8 cellular contexts compared by ENCODE assay signal in genomic region chr1:200279810-200280411, GRCh38.
A peak's percentile ranks its signal among the peaks of the same experiment; 100 is the strongest.
DNase-seq lines count a peak whose midpoint lies in the region; ATAC-seq and TF ChIP-seq lines count a peak whose summit lies in the region.

No MANE protein-coding gene starts in this region.

- H3K4me1 Mint-ChIP-seq in endodermal cell, result peaks cover 32% of the 10 kb centered on the region
- H3K4me1 Mint-ChIP-seq in nephron progenitor cell, result peaks cover 28% of the 10 kb centered on the region

- H3K36me3 Mint-ChIP-seq in endodermal cell (ENCODE audit: low read depth), result no peaks in the 10 kb centered on the region
- H3K36me3 Mint-ChIP-seq in nephron progenitor cell (ENCODE audit: low read depth), result no peaks in the 10 kb centered on the region

- H3K9me3 Mint-ChIP-seq in endodermal cell (peaks cover 1% of the 10 kb centered on the region), nephron progenitor cell (peaks cover 5% of the 10 kb centered on the region)

- H3K27me3 Mint-ChIP-seq in endodermal cell (ENCODE audit: insufficient read depth), result peaks cover 3% of the 10 kb centered on the region
- no peaks in the 10 kb centered on the region for H3K27me3 Mint-ChIP-seq in nephron progenitor cell (ENCODE audit: low read depth, poor library complexity)

- no peak overlapping the region for H3K9ac ChIP-seq in endodermal cell (ENCODE audit: extremely low read depth, low read length, poor library complexity, severe bottlenecking)

- DNase-seq in NCI-H345 (lab: John Stamatoyannopoulos, UW), result peak; percentile 40
- DNase-seq in NCI-H345 treated with DMSO at 0.1 percent for 48 hours (lab: John Stamatoyannopoulos, UW; ENCODE audit: unreplicated experiment), result no peak
- peak; percentile 47 for DNase-seq in HK-2 (ENCODE audit: unreplicated experiment)
- peak; percentile 26 to 62 for DNase-seq in SJCRH30
- peak; percentile 90 for DNase-seq in endodermal cell
- peak; percentile 17 for DNase-seq in nephron progenitor cell
- DNase-seq in T-helper 2 cell, result no peak

- no peaks in the 10 kb centered on the region for H3K36me3 ChIP-seq in SJCRH30
- no peaks in the 10 kb centered on the region for H3K36me3 ChIP-seq in endodermal cell (ENCODE audit: control insufficient read depth, insufficient read depth, low read length)

- no peak for ATAC-seq in HG03139 (IDR thresholded peaks at IDR 0.05; ENCODE audit: unreplicated experiment)

- H3K4me3 ChIP-seq in SJCRH30 (no peak overlapping the region), endodermal cell (ENCODE audit: low read length) (no peak overlapping the region)

- H3K27me3 ChIP-seq in SJCRH30 (no peaks in the 10 kb centered on the region), endodermal cell (ENCODE audit: control insufficient read depth, insufficient read depth, low read length, poor library complexity, severe bottlenecking) (no peaks in the 10 kb centered on the region)

- no peaks in the 10 kb centered on the region for H3K4me1 ChIP-seq in SJCRH30
- peaks cover 12% of the 10 kb centered on the region for H3K4me1 ChIP-seq in endodermal cell (ENCODE audit: control insufficient read depth, insufficient read depth, low read length)

- H3K27ac Mint-ChIP-seq in endodermal cell, result no peak overlapping the region
- no peak overlapping the region for H3K27ac Mint-ChIP-seq in nephron progenitor cell

- H3K9me3 ChIP-seq in SJCRH30 (replicated peaks) (no peaks in the 10 kb centered on the region), endodermal cell (ENCODE audit: control insufficient read depth, low read length) (peaks cover 9% of the 10 kb centered on the region)

- TF ChIP-seq CTCF in endodermal cell (conservative IDR thresholded peaks at IDR 0.05), result peak; percentile 85
- peak; percentile 43 for TF ChIP-seq CTCF in nephron progenitor cell (IDR thresholded peaks at IDR 0.05)

- 59% methylated on average over 4 of the region's 4 CpGs; no CpG with 5 or more reads in 1 of the 2 experiments for WGBS in endodermal cell (ENCODE audit: insufficient coverage in 1 of 2, insufficient read length in 1 of 2), 2 experiments

- H3K4me3 Mint-ChIP-seq in endodermal cell (no peak overlapping the region), nephron progenitor cell (no peak overlapping the region)

- H3K27ac ChIP-seq in SJCRH30, result no peak overlapping the region
- no peak overlapping the region for H3K27ac ChIP-seq in endodermal cell (ENCODE audit: low read depth, low read length)

Comparison
In these comparisons a context has a peak if more than half of its experiments do, and no peak if none do; other contexts are left out.
1. DNase-seq: peak in NCI-H345 (single experiment), HK-2 (single experiment), SJCRH30 (2 of 2), endodermal cell (single experiment) and nephron progenitor cell (single experiment); none in NCI-H345 treated with DMSO at 0.1 percent for 48 hours (single experiment) and T-helper 2 cell (0 of 5).